ENCODE assay signal across 1 cellular context in genomic region chrX:47170861-47171692, GRCh38.
TF ChIP-seq lines count a peak whose summit lies in the region.

No MANE protein-coding gene starts in this region.

TF ChIP-seq in SK-N-SH, 30 proteins besides CTCF, POLR2A, EP300 and RAD21 (continued from another document):
- TF ChIP-seq IRF3 (IDR thresholded peaks at IDR 0.05; ENCODE audit: low read depth, low read length) (no peak), USF2 (IDR thresholded peaks at IDR 0.05; ENCODE audit: borderline replicate concordance, low read depth, low read length) (no peak)
